Comparison of ENCODE assay signal across 9 cellular contexts in the genomic region with DNA sequence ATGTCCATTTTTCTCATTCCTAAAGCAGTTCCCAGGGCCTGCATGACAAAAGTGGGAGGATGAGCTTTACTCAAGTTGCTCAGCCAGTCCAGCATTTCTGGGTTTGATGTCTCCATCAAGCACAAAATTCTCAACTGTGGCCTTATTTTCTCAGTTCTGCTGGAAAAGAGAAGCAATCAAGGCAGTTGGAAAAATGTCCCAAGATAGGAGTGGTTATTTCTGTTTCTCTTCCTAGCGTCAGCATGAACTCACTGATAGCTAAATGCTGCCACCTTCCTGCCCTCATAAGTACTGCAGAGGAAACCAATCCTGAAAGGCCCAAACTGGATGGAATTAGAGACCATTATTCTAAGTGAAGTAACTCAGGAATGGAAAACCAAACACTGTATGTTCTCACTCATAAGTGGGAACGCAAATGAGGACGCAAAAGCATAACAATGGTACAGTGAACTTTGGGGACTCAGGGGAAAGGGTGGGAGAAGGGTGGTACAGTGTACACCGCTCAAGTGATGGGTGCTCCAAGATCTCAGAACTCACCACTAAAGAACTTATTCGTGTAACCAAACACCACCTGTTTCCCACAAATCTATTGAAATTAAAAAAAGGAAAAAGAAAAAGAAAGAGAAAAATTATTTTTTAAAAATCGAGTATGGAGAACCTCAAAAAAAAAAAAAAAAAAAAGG. TPM values are rescaled to one million over a fixed set of nuclear protein-coding genes. Genes with fewer than 3 reads are reported as not detected.
DNase-seq lines count a peak whose midpoint lies in the region; ATAC-seq and TF ChIP-seq lines count a peak whose summit lies in the region.
"Had no signal": no experiment of that assay in that cellular context is flagged by ENCODE, and none has a peak within 500 bp of the region (broad histone marks: within the 10 kb centered on the region; RNA-seq: fewer than 3 reads in every experiment).

No MANE protein-coding gene starts in this region.

- DNase-seq in GM10266 (ENCODE audit: extremely low spot score) (no peak), LNCaP clone FGC (ENCODE audit: low read depth) (no peak), SK-N-DZ (ENCODE audit: low spot score) (peak; percentile 59), pons (ENCODE audit: low spot score) (peak; percentile 80)
- DNase-seq in activated naive CD4-positive, alpha-beta T cell treated with Interleukin-2 at 50 U/mL for 16 hours: peak; percentile 55

- no peaks in the 10 kb centered on the region for H3K9me3 ChIP-seq in gastroesophageal sphincter

- H3K4me3 ChIP-seq in LNCaP clone FGC (ENCODE audit: low read depth, low read length) (no peak overlapping the region), gastroesophageal sphincter (no peak overlapping the region)

- H3K27me3 ChIP-seq in gastroesophageal sphincter: no peaks in the 10 kb centered on the region

- 37 to 40% methylated on average over 4 to 5 of the region's 6 CpGs for WGBS in gastroesophageal sphincter (ENCODE audit: low coverage in 1 of 2), 2 donors

- ATAC-seq in gastroesophageal sphincter: peak; percentile 63
- no peak for ATAC-seq in GM18520 (IDR thresholded peaks at IDR 0.05; ENCODE audit: unreplicated experiment)
- no peak for ATAC-seq in HG03354 (IDR thresholded peaks at IDR 0.05; ENCODE audit: poor library complexity, severe bottlenecking, unreplicated experiment)

- TF ChIP-seq EP300 in gastroesophageal sphincter (IDR thresholded peaks at IDR 0.05): no peak

- no peak for TF ChIP-seq POLR2A in gastroesophageal sphincter (IDR thresholded peaks at IDR 0.05)

- H3K4me1 ChIP-seq in gastroesophageal sphincter: peaks cover 17 to 81% (median 18%) of the 10 kb centered on the region in 3 donors

- H3K27ac ChIP-seq in gastroesophageal sphincter: peak overlapping the region; percentile 67 to 70 (median 69)

- H3K36me3 ChIP-seq in gastroesophageal sphincter: no peaks in the 10 kb centered on the region

- peak; percentile 94 for TF ChIP-seq CTCF in GM10266 (IDR thresholded peaks at IDR 0.05; ENCODE audit: control insufficient read depth, insufficient read depth, low read depth, missing control alignments)
- peak; percentile 94 for TF ChIP-seq CTCF in LNCaP clone FGC (IDR thresholded peaks at IDR 0.05; ENCODE audit: control insufficient read depth, extremely low read depth, insufficient read depth)
- peak; percentile 92 to 99 (median 95) for TF ChIP-seq CTCF in gastroesophageal sphincter (IDR thresholded peaks at IDR 0.05)

RNA-seq across cellular contexts. Expression of gene ADH7, which starts 29.6 kb away (rescaled TPM):
- not detected in 2 replicates for polyA plus RNA-seq in SK-N-DZ (2014; cell fraction: cytosol; rRNA removed)
- polyA plus RNA-seq in SK-N-DZ (2014; cell fraction: nucleus; rRNA removed): not detected in 2 replicates
- 1 to 10 TPM in 2 of 4 donors, under 1 TPM in 1, not detected in 1; 0.13 to 9.9 (median 1.2) TPM for total RNA-seq in gastroesophageal sphincter
- total RNA-seq: natural killer cell treated with Interleukin-12 subunit alpha and Interleukin-12 subunit beta and Interleukin-15 and Interleukin-18, amount 100 ng/mL, for 72 hours had no signal

RNA-seq across cellular contexts. Expression of gene ADH1C, which starts 53.0 kb away (rescaled TPM):
- polyA plus RNA-seq in SK-N-DZ (2014; cell fraction: cytosol; rRNA removed): not detected in 2 replicates
- not detected in 2 replicates for polyA plus RNA-seq in SK-N-DZ (2014; cell fraction: nucleus; rRNA removed)
- 10 to 100 TPM in 1 of 4 donors, 1 to 10 TPM in 3; 2.6 to 11.3 (median 7.2) TPM for total RNA-seq in gastroesophageal sphincter
- total RNA-seq: natural killer cell treated with Interleukin-12 subunit alpha and Interleukin-12 subunit beta and Interleukin-15 and Interleukin-18, amount 100 ng/mL, for 72 hours had no signal

Comparison
In these comparisons a context has a peak if more than half of its experiments do, and no peak if none do; other contexts are left out.
1. DNase-seq: peak in SK-N-DZ (single experiment), activated naive CD4-positive, alpha-beta T cell treated with Interleukin-2 at 50 U/mL for 16 hours (single experiment) and pons (single experiment); none in GM10266 (single experiment) and LNCaP clone FGC (single experiment).
2. Peak in every context shown above with its lines, with median percentiles within 50 percentile points of each other: CTCF ChIP-seq.